Comparison of ENCODE assay signal across 23 cellular contexts in the genomic region with DNA sequence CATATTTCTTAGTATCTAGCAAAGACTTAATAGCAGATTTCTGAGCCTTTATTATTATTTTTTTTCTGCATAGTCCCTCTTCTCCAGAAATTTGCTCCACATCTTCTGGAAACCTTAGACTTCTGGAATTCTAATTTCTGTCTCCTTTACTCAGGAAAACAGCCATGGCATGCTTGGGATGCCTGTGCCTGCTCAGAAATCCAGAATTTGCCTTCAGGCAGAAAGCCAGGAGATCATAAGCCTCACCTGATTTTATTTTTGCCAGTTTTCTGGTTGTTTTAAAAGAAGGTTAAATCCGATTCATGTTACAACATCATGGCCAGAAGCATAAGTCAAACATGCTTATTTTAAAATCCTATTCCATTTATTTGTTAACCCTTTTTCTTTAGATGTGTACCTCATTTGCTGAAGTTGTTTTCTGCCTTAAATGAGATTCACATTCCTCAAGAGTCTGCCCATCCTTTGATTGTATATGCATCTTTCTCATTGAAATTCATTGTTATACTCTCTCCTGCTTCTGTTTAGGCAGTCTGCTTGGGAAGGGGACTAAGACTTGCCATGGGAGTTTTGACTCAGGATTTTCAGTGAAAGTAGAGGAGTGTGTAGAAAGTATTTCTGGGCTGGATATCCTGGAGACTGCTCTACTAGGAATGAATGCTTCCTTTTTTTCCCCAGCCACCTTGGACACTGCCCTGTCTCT.
"Had no signal": no experiment of that assay in that cellular context is flagged by ENCODE, and none has a peak within 500 bp of the region (broad histone marks: within the 10 kb centered on the region; RNA-seq: fewer than 3 reads in every experiment).

No MANE protein-coding gene starts in this region.

- H3K27me3 ChIP-seq: cardiac muscle cell, hepatocyte, transverse colon, uterus had no signal

- H3K4me3 ChIP-seq: cardiac muscle cell, hepatocyte, transverse colon, uterus had no signal

- H3K27me3 Mint-ChIP-seq: activated naive CD8-positive, alpha-beta T cell treated with anti-CD3 and anti-CD28 coated beads for 36 hours; naive thymus-derived CD4-positive, alpha-beta T cell; stimulated activated naive CD8-positive, alpha-beta T cell treated with anti-CD3 and anti-CD28 coated beads, Interleukin-15, amount 100 ng/mL, for 72 hours had no signal

- H2AFZ ChIP-seq: hepatocyte had no signal

- H3K4me3 Mint-ChIP-seq: activated naive CD8-positive, alpha-beta T cell treated with anti-CD3 and anti-CD28 coated beads for 36 hours; activated T-cell treated with anti-CD3 and anti-CD28 coated beads, Interleukin-2, amount 50 U/mL, for 4 hours; naive thymus-derived CD4-positive, alpha-beta T cell; neural crest cell; stimulated activated effector memory CD8-positive, alpha-beta T cell treated with anti-CD3 and anti-CD28 coated beads, Interleukin-12 subunit alpha, Interleukin-12 subunit beta, amount 100 ng/mL, for 72 hours; stimulated activated naive CD8-positive, alpha-beta T cell treated with anti-CD3 and anti-CD28 coated beads, Interleukin-15, amount 100 ng/mL, for 72 hours had no signal

- H3K27ac Mint-ChIP-seq: activated naive CD8-positive, alpha-beta T cell treated with anti-CD3 and anti-CD28 coated beads for 36 hours; activated T-helper 2 cell treated with anti-CD3 and anti-CD28 coated beads, Interferon-gamma antibody, Interleukin-2, Interleukin-4, amounts not matched to agents 10 μg/mL and 5 μg/mL and 100 μg/mL, durations not matched to agents 14 hours and 24 hours and 36 hours; naive thymus-derived CD4-positive, alpha-beta T cell; stimulated activated naive CD8-positive, alpha-beta T cell treated with anti-CD3 and anti-CD28 coated beads, Interleukin-15, amount 100 ng/mL, for 72 hours had no signal

- H3K9me3 ChIP-seq: transverse colon, uterus had no signal

- H3K4me2 ChIP-seq: hepatocyte had no signal

- ATAC-seq: activated T-cell treated with anti-CD3 and anti-CD28 coated beads, Interleukin-2, amount 50 U/mL, for 4 hours; left colon; naive thymus-derived CD4-positive, alpha-beta T cell; sciatic nerve; stimulated activated effector memory CD8-positive, alpha-beta T cell treated with anti-CD3 and anti-CD28 coated beads, Interleukin-12 subunit alpha, Interleukin-12 subunit beta, amount 100 ng/mL, for 72 hours; stimulated activated naive CD8-positive, alpha-beta T cell treated with anti-CD3 and anti-CD28 coated beads, Interleukin-15, amount 100 ng/mL, for 72 hours had no signal

- H3K36me3 ChIP-seq: cardiac muscle cell, transverse colon, uterus had no signal

- DNase-seq: activated CD8-positive, alpha-beta memory T cell treated with anti-CD3 and anti-CD28 coated beads for 24 hours; activated CD8-positive, alpha-beta memory T cell treated with anti-CD3 and anti-CD28 coated beads, Interleukin-2, amount 50 U/mL, for 4 hours; activated naive CD4-positive, alpha-beta T cell; activated naive CD8-positive, alpha-beta T cell treated with anti-CD3 and anti-CD28 coated beads for 36 hours; activated T-cell treated with anti-CD3 and anti-CD28 coated beads, Interleukin-2, amount 50 U/mL, for 4 hours; effector CD4-positive, alpha-beta T cell; foreskin fibroblast; glutamatergic neuron; left colon; mesenchymal stem cell; naive thymus-derived CD4-positive, alpha-beta T cell; occipital lobe; small intestine; stimulated activated CD4-positive, alpha-beta T cell treated with anti-CD3 and anti-CD28 coated beads, Interleukin-2, amount 100 ng/mL, for 24 hours; stimulated activated naive CD8-positive, alpha-beta T cell treated with anti-CD3 and anti-CD28 coated beads, Interleukin-15, amount 100 ng/mL, for 72 hours; transverse colon; uterus had no signal

- H3K27ac ChIP-seq: cardiac muscle cell, hepatocyte, transverse colon, uterus had no signal

- H3K9me3 Mint-ChIP-seq: activated naive CD8-positive, alpha-beta T cell treated with anti-CD3 and anti-CD28 coated beads for 36 hours; activated T-cell treated with anti-CD3 and anti-CD28 coated beads, Interleukin-2, amount 50 U/mL, for 4 hours; activated T-helper 2 cell treated with anti-CD3 and anti-CD28 coated beads, Interferon-gamma antibody, Interleukin-2, Interleukin-4, amounts not matched to agents 10 μg/mL and 5 μg/mL and 100 μg/mL, durations not matched to agents 14 hours and 24 hours and 36 hours; neural crest cell; stimulated activated effector memory CD8-positive, alpha-beta T cell treated with anti-CD3 and anti-CD28 coated beads, Interleukin-12 subunit alpha, Interleukin-12 subunit beta, amount 100 ng/mL, for 72 hours; stimulated activated naive CD8-positive, alpha-beta T cell treated with anti-CD3 and anti-CD28 coated beads, Interleukin-15, amount 100 ng/mL, for 72 hours had no signal
